ENCODE assay signal across 8 cellular contexts in genomic region chr7:47536705-47537611, GRCh38. TPM values are rescaled to one million over a fixed set of nuclear protein-coding genes. Genes with fewer than 3 reads are reported as not detected.
DNase-seq lines count a peak whose midpoint lies in the region; ATAC-seq and TF ChIP-seq lines count a peak whose summit lies in the region.

No MANE protein-coding gene starts in this region.

- H4K20me1 ChIP-seq in fibroblast of lung (ENCODE audit: control insufficient read depth, extremely low read depth, insufficient read depth, low read length): no peaks in the 10 kb centered on the region

- no peaks in the 10 kb centered on the region for H3K27me3 ChIP-seq in ACC112 (ENCODE audit: insufficient read depth, low read length)
- no peaks in the 10 kb centered on the region for H3K27me3 ChIP-seq in fibroblast of lung (ENCODE audit: control insufficient read depth, insufficient read depth, low read length)

- H3K36me3 ChIP-seq in ACC112 (ENCODE audit: insufficient read depth, low read length) (no peaks in the 10 kb centered on the region; the same call in none of the 2 replicates), fibroblast of lung (ENCODE audit: control insufficient read depth, insufficient read depth, low read length) (no peaks in the 10 kb centered on the region)

- H2AFZ ChIP-seq in ACC112 (ENCODE audit: low read length, unreplicated experiment): peak overlapping the region; percentile 38
- no peak overlapping the region for H2AFZ ChIP-seq in fibroblast of lung (ENCODE audit: low read length)

- intact Hi-C loops in activated naive CD4-positive, alpha-beta T cell treated with anti-CD3 and anti-CD28 coated beads for 36 hours (cut with micrococcal nuclease): no loop called here

- DNase-seq in NCI-H774 (lab: John Stamatoyannopoulos, UW): peak; percentile 48
- peak; percentile 76 to 85 for DNase-seq in fibroblast of lung (ENCODE audit: low read depth in 2 of 2)
- DNase-seq in naive B cell: no peak
- DNase-seq in activated CD8-positive, alpha-beta memory T cell treated with anti-CD3 and anti-CD28 coated beads, Interleukin-2, amount 10 ng/mL, durations not matched to agents 7 days and 5 days: no peak
- DNase-seq in activated naive CD4-positive, alpha-beta T cell treated with anti-CD3 and anti-CD28 coated beads for 36 hours: no peak

- H3K79me2 ChIP-seq in ACC112 (ENCODE audit: control insufficient read depth, insufficient read depth, low read length, unreplicated experiment) (peaks cover 72% of the 10 kb centered on the region), fibroblast of lung (ENCODE audit: control insufficient read depth, insufficient read depth, low read length) (peaks cover 15% of the 10 kb centered on the region)

- peak overlapping the region; percentile 69 for H3K4me3 ChIP-seq in ACC112 (ENCODE audit: low read depth, low read length)
- H3K4me3 ChIP-seq in fibroblast of lung (replicated peaks in 1 of 4; ENCODE audit: control extremely low read depth in 1 of 4, insufficient read depth in 1 of 4, low read depth in 3 of 4, low read length in 4 of 4): peak overlapping the region in 3 of 4 experiments; percentile 23 to 56 (median 51)

- peak overlapping the region; percentile 55 for H3K9ac ChIP-seq in fibroblast of lung (ENCODE audit: insufficient read depth, low read length)

- H3K36me3 Mint-ChIP-seq in naive B cell: no peaks in the 10 kb centered on the region
- H3K36me3 Mint-ChIP-seq in activated CD8-positive, alpha-beta memory T cell treated with anti-CD3 and anti-CD28 coated beads, Interleukin-2, amount 10 ng/mL, durations not matched to agents 7 days and 5 days: no peaks in the 10 kb centered on the region
- no peaks in the 10 kb centered on the region for H3K36me3 Mint-ChIP-seq in activated naive CD4-positive, alpha-beta T cell treated with anti-CD3 and anti-CD28 coated beads for 36 hours (ENCODE audit: low read depth)

- peaks cover 17 to 21% (median 18%) of the 10 kb centered on the region in 3 donors for H3K27me3 Mint-ChIP-seq in naive B cell
- peaks cover 3% of the 10 kb centered on the region for H3K27me3 Mint-ChIP-seq in activated CD8-positive, alpha-beta memory T cell treated with anti-CD3 and anti-CD28 coated beads, Interleukin-2, amount 10 ng/mL, durations not matched to agents 7 days and 5 days
- peaks cover 19% of the 10 kb centered on the region for H3K27me3 Mint-ChIP-seq in activated naive CD4-positive, alpha-beta T cell treated with anti-CD3 and anti-CD28 coated beads for 36 hours (ENCODE audit: low read depth)

- no peak overlapping the region for H3K27ac ChIP-seq in ACC112 (ENCODE audit: low read depth, low read length)
- H3K27ac ChIP-seq in fibroblast of lung (ENCODE audit: insufficient read depth, low read length): no peak overlapping the region

- peak overlapping the region; percentile 26 to 86 (median 64) for H3K4me3 Mint-ChIP-seq in naive B cell
- H3K4me3 Mint-ChIP-seq in activated CD8-positive, alpha-beta memory T cell treated with anti-CD3 and anti-CD28 coated beads, Interleukin-2, amount 10 ng/mL, durations not matched to agents 7 days and 5 days: no peak overlapping the region
- H3K4me3 Mint-ChIP-seq in activated naive CD4-positive, alpha-beta T cell treated with anti-CD3 and anti-CD28 coated beads for 36 hours: no peak overlapping the region

- peaks cover 43% of the 10 kb centered on the region for H3K4me1 ChIP-seq in ACC112 (ENCODE audit: control insufficient read depth, insufficient read depth, low read length, unreplicated experiment)
- peaks cover 11% of the 10 kb centered on the region for H3K4me1 ChIP-seq in fibroblast of lung (ENCODE audit: control insufficient read depth, extremely low read depth, insufficient read depth, low read length)

- H3K27ac Mint-ChIP-seq in naive B cell: peak overlapping the region in 2 of 6 donors; percentile 74 to 79
- no peak overlapping the region for H3K27ac Mint-ChIP-seq in activated CD8-positive, alpha-beta memory T cell treated with anti-CD3 and anti-CD28 coated beads, Interleukin-2, amount 10 ng/mL, durations not matched to agents 7 days and 5 days
- H3K27ac Mint-ChIP-seq in activated naive CD4-positive, alpha-beta T cell treated with anti-CD3 and anti-CD28 coated beads for 36 hours: no peak overlapping the region

- TF ChIP-seq CTCF in fibroblast of lung (conservative IDR thresholded peaks at IDR 0.05 in 1 of 2, IDR thresholded peaks at IDR 0.05 in 1 of 2; ENCODE audit: low read depth in 1 of 2, low read length in 2 of 2): no peak

- H3K9me3 ChIP-seq in fibroblast of lung (ENCODE audit: control insufficient read depth, insufficient read depth, low read depth, low read length): no peaks in the 10 kb centered on the region

- no peaks in the 10 kb centered on the region for H3K9me3 Mint-ChIP-seq in naive B cell
- H3K9me3 Mint-ChIP-seq in activated CD8-positive, alpha-beta memory T cell treated with anti-CD3 and anti-CD28 coated beads, Interleukin-2, amount 10 ng/mL, durations not matched to agents 7 days and 5 days (ENCODE audit: low read depth): no peaks in the 10 kb centered on the region
- H3K9me3 Mint-ChIP-seq in activated naive CD4-positive, alpha-beta T cell treated with anti-CD3 and anti-CD28 coated beads for 36 hours: no peaks in the 10 kb centered on the region

- CTCF ChIA-PET in activated CD8-positive, alpha-beta memory T cell treated with anti-CD3 and anti-CD28 coated beads, Interleukin-2, amount 10 ng/mL, durations not matched to agents 7 days and 5 days (lab: Charles Lee): no interaction called here
- CTCF ChIA-PET in activated naive CD4-positive, alpha-beta T cell treated with anti-CD3 and anti-CD28 coated beads for 36 hours (lab: Charles Lee): no interaction called here

- peak overlapping the region; percentile 79 for H3K4me2 ChIP-seq in fibroblast of lung (ENCODE audit: extremely low read depth, insufficient read depth, low read length)

- ATAC-seq in naive B cell (ENCODE audit: low read depth in 2 of 2) (peak in 1 of 2 donors; percentile 44), HG02885 (IDR thresholded peaks at IDR 0.05; ENCODE audit: poor library complexity, unreplicated experiment) (no peak), HG02870 (IDR thresholded peaks at IDR 0.05; ENCODE audit: unreplicated experiment) (no peak)
- ATAC-seq in activated CD8-positive, alpha-beta memory T cell treated with anti-CD3 and anti-CD28 coated beads, Interleukin-2, amount 10 ng/mL, durations not matched to agents 7 days and 5 days: no peak

- H3K4me1 Mint-ChIP-seq in naive B cell: peaks cover 6 to 21% (median 11%) of the 10 kb centered on the region in 3 donors
- no peaks in the 10 kb centered on the region for H3K4me1 Mint-ChIP-seq in activated CD8-positive, alpha-beta memory T cell treated with anti-CD3 and anti-CD28 coated beads, Interleukin-2, amount 10 ng/mL, durations not matched to agents 7 days and 5 days
- no peaks in the 10 kb centered on the region for H3K4me1 Mint-ChIP-seq in activated naive CD4-positive, alpha-beta T cell treated with anti-CD3 and anti-CD28 coated beads for 36 hours (ENCODE audit: low read depth)

RNA-seq across cellular contexts. Expression of gene TNS3, which starts 45.0 kb away (rescaled TPM):
- 52.6 and 88.8 TPM in 2 replicates for total RNA-seq in fibroblast of lung
- 52.9 and 74.4 TPM in 2 replicates for polyA plus RNA-seq in fibroblast of lung
- 54.7 and 86.1 TPM in 2 replicates for polyA plus RNA-seq in fibroblast of lung (2012)
- 200 and 269 TPM in 2 replicates for polyA minus RNA-seq in fibroblast of lung (ENCODE audit: low replicate concordance)
- 1 to 10 TPM; 1.5 to 6.3 (median 4.8) TPM for polyA plus RNA-seq in naive B cell (ENCODE audit: low read depth in 6 of 6)
- total RNA-seq in activated CD8-positive, alpha-beta memory T cell treated with anti-CD3 and anti-CD28 coated beads, Interleukin-2, amount 10 ng/mL, durations not matched to agents 7 days and 5 days: 1 to 10 TPM in 1 of 2 experiments, under 1 TPM in 1; 0.23 to 2.6 TPM
- under 1 TPM; 0.12 to 0.19 TPM for total RNA-seq in activated naive CD4-positive, alpha-beta T cell treated with anti-CD3 and anti-CD28 coated beads for 36 hours

Comparison
In these comparisons a context has a peak if more than half of its experiments do, and no peak if none do; other contexts are left out.
1. DNase-seq: peak in NCI-H774 (single experiment) and fibroblast of lung (2 of 2); none in naive B cell (single experiment), activated CD8-positive, alpha-beta memory T cell treated with anti-CD3 and anti-CD28 coated beads, Interleukin-2, amount 10 ng/mL, durations not matched to agents 7 days and 5 days (single experiment) and activated naive CD4-positive, alpha-beta T cell treated with anti-CD3 and anti-CD28 coated beads for 36 hours (single experiment).
2. H3K4me3 Mint-ChIP-seq: peak in naive B cell (8 of 8); none in activated CD8-positive, alpha-beta memory T cell treated with anti-CD3 and anti-CD28 coated beads, Interleukin-2, amount 10 ng/mL, durations not matched to agents 7 days and 5 days (single experiment) and activated naive CD4-positive, alpha-beta T cell treated with anti-CD3 and anti-CD28 coated beads for 36 hours (single experiment).
3. RNA of gene TNS3, which starts 45.0 kb away (total RNA-seq): 52.6 to 88.8 TPM in fibroblast of lung; 0.23 to 2.6 TPM in activated CD8-positive, alpha-beta memory T cell treated with anti-CD3 and anti-CD28 coated beads, Interleukin-2, amount 10 ng/mL, durations not matched to agents 7 days and 5 days and 0.12 to 0.19 TPM in activated naive CD4-positive, alpha-beta T cell treated with anti-CD3 and anti-CD28 coated beads for 36 hours; every median in the first group is over 10 times any median in the second.